ENCODE assay signal across 1 cellular context in genomic region chr12:95815635-95816212, GRCh38.
A peak's percentile ranks its signal among the peaks of the same experiment; 100 is the strongest.
TF ChIP-seq lines count a peak whose summit lies in the region.

No MANE protein-coding gene starts in this region.

TF ChIP-seq in HepG2, 621 proteins besides CTCF, POLR2A, EP300 and RAD21 (continued from another document):
- TF ChIP-seq ARID3A (IDR thresholded peaks at IDR 0.05; ENCODE audit: low read depth, low read length) (0 out of 2 replicates have a peak, but pooled peaks have one; percentile 29), ZNF724P (CRISPR knock-in tag; IDR thresholded peaks at IDR 0.05; ENCODE audit: borderline replicate concordance) (no peak), KLF9 (CRISPR knock-in tag; IDR thresholded peaks at IDR 0.05; ENCODE audit: low read depth) (no peak), ARID5B (CRISPR knock-in tag; IDR thresholded peaks at IDR 0.05) (peak; percentile 23; the same call in 1 of the 2 replicates), RFX1 (IDR thresholded peaks at IDR 0.05) (no peak), SMC3 (IDR thresholded peaks at IDR 0.05; ENCODE audit: low read length) (peak; percentile 94), CHCHD3 (CRISPR knock-in tag; IDR thresholded peaks at IDR 0.05) (no peak), KLF15 (CRISPR knock-in tag; IDR thresholded peaks at IDR 0.05; ENCODE audit: borderline replicate concordance) (no peak), NR2F6 (IDR thresholded peaks at IDR 0.05) (no peak), NR2F6 (CRISPR knock-in tag; IDR thresholded peaks at IDR 0.05) (no peak), ZNF790 (CRISPR knock-in tag; IDR thresholded peaks at IDR 0.05; ENCODE audit: borderline replicate concordance) (no peak), NFE2L1 (CRISPR knock-in tag; IDR thresholded peaks at IDR 0.05; ENCODE audit: borderline replicate concordance) (no peak), ZBTB38 (CRISPR knock-in tag; IDR thresholded peaks at IDR 0.05) (no peak), CBX1 (IDR thresholded peaks at IDR 0.05; ENCODE audit: low read depth) (no peak), ZNF383 (CRISPR knock-in tag; IDR thresholded peaks at IDR 0.05; ENCODE audit: borderline replicate concordance) (no peak), MZF1 (CRISPR knock-in tag; IDR thresholded peaks at IDR 0.05; ENCODE audit: borderline replicate concordance) (no peak), MTA3 (CRISPR knock-in tag; IDR thresholded peaks at IDR 0.05) (no peak), TFE3 (CRISPR knock-in tag; IDR thresholded peaks at IDR 0.05) (0 out of 2 replicates have a peak, but pooled peaks have one; percentile 19), SP140L (CRISPR knock-in tag; IDR thresholded peaks at IDR 0.05; ENCODE audit: borderline replicate concordance) (peak; percentile 62; the same call in 1 of the 2 replicates), ZNF549 (CRISPR knock-in tag; IDR thresholded peaks at IDR 0.05) (no peak), ZNF329 (CRISPR knock-in tag; IDR thresholded peaks at IDR 0.05; ENCODE audit: low read depth) (no peak), NFE2L2 (IDR thresholded peaks at IDR 0.05; ENCODE audit: low read length) (no peak), ZFP90 (CRISPR knock-in tag; IDR thresholded peaks at IDR 0.05; ENCODE audit: borderline replicate concordance) (no peak), ZNF550 (CRISPR knock-in tag; IDR thresholded peaks at IDR 0.05; ENCODE audit: borderline replicate concordance) (no peak), ZNF343 (CRISPR knock-in tag; IDR thresholded peaks at IDR 0.05) (no peak), ZNF792 (CRISPR knock-in tag; IDR thresholded peaks at IDR 0.05) (no peak), ZNF138 (CRISPR knock-in tag; IDR thresholded peaks at IDR 0.05; ENCODE audit: low read depth) (no peak), ATF7-NPFF (CRISPR knock-in tag; IDR thresholded peaks at IDR 0.05; ENCODE audit: low read depth) (no peak), TAF15 (IDR thresholded peaks at IDR 0.05; ENCODE audit: low read depth, low read length, poor library complexity, severe bottlenecking) (no peak), ZNF468 (CRISPR knock-in tag; IDR thresholded peaks at IDR 0.05) (no peak), ZNF607 (CRISPR knock-in tag; IDR thresholded peaks at IDR 0.05; ENCODE audit: borderline replicate concordance) (no peak), TRIM24 (CRISPR knock-in tag; IDR thresholded peaks at IDR 0.05) (no peak), SAFB2 (CRISPR knock-in tag; IDR thresholded peaks at IDR 0.05; ENCODE audit: borderline replicate concordance, low read depth) (no peak)
- TF ChIP-seq, protein P1, sequence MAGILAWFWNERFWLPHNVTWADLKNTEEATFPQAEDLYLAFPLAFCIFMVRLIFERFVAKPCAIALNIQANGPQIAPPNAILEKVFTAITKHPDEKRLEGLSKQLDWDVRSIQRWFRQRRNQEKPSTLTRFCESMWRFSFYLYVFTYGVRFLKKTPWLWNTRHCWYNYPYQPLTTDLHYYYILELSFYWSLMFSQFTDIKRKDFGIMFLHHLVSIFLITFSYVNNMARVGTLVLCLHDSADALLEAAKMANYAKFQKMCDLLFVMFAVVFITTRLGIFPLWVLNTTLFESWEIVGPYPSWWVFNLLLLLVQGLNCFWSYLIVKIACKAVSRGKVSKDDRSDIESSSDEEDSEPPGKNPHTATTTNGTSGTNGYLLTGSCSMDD (CRISPR knock-in tag; IDR thresholded peaks at IDR 0.05): no peak
- TF ChIP-seq, protein P2, sequence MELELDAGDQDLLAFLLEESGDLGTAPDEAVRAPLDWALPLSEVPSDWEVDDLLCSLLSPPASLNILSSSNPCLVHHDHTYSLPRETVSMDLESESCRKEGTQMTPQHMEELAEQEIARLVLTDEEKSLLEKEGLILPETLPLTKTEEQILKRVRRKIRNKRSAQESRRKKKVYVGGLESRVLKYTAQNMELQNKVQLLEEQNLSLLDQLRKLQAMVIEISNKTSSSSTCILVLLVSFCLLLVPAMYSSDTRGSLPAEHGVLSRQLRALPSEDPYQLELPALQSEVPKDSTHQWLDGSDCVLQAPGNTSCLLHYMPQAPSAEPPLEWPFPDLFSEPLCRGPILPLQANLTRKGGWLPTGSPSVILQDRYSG (CRISPR knock-in tag; IDR thresholded peaks at IDR 0.05): no peak
- TF ChIP-seq, protein P3, sequence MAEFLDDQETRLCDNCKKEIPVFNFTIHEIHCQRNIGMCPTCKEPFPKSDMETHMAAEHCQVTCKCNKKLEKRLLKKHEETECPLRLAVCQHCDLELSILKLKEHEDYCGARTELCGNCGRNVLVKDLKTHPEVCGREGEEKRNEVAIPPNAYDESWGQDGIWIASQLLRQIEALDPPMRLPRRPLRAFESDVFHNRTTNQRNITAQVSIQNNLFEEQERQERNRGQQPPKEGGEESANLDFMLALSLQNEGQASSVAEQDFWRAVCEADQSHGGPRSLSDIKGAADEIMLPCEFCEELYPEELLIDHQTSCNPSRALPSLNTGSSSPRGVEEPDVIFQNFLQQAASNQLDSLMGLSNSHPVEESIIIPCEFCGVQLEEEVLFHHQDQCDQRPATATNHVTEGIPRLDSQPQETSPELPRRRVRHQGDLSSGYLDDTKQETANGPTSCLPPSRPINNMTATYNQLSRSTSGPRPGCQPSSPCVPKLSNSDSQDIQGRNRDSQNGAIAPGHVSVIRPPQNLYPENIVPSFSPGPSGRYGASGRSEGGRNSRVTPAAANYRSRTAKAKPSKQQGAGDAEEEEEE (CRISPR knock-in tag; IDR thresholded peaks at IDR 0.05; ENCODE audit: borderline replicate concordance): no peak
- TF ChIP-seq, protein P4, sequence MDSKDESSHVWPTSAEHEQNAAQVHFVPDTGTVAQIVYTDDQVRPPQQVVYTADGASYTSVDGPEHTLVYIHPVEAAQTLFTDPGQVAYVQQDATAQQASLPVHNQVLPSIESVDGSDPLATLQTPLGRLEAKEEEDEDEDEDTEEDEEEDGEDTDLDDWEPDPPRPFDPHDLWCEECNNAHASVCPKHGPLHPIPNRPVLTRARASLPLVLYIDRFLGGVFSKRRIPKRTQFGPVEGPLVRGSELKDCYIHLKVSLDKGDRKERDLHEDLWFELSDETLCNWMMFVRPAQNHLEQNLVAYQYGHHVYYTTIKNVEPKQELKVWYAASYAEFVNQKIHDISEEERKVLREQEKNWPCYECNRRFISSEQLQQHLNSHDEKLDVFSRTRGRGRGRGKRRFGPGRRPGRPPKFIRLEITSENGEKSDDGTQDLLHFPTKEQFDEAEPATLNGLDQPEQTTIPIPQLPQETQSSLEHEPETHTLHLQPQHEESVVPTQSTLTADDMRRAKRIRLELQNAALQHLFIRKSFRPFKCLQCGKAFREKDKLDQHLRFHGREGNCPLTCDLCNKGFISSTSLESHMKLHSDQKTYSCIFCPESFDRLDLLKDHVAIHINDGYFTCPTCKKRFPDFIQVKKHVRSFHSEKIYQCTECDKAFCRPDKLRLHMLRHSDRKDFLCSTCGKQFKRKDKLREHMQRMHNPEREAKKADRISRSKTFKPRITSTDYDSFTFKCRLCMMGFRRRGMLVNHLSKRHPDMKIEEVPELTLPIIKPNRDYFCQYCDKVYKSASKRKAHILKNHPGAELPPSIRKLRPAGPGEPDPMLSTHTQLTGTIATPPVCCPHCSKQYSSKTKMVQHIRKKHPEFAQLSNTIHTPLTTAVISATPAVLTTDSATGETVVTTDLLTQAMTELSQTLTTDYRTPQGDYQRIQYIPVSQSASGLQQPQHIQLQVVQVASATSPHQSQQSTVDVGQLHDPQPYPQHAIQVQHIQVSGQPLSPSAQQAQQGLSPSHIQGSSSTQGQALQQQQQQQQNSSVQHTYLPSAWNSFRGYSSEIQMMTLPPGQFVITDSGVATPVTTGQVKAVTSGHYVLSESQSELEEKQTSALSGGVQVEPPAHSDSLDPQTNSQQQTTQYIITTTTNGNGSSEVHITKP (CRISPR knock-in tag; IDR thresholded peaks at IDR 0.05; ENCODE audit: low read depth): no peak
- TF ChIP-seq, protein P5, sequence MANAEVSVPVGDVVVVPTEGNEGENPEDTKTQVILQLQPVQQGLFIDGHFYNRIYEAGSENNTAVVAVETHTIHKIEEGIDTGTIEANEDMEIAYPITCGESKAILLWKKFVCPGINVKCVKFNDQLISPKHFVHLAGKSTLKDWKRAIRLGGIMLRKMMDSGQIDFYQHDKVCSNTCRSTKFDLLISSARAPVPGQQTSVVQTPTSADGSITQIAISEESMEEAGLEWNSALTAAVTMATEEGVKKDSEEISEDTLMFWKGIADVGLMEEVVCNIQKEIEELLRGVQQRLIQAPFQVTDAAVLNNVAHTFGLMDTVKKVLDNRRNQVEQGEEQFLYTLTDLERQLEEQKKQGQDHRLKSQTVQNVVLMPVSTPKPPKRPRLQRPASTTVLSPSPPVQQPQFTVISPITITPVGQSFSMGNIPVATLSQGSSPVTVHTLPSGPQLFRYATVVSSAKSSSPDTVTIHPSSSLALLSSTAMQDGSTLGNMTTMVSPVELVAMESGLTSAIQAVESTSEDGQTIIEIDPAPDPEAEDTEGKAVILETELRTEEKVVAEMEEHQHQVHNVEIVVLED (CRISPR knock-in tag; IDR thresholded peaks at IDR 0.05; ENCODE audit: borderline replicate concordance): no peak
